15 cellular contexts compared by ENCODE assay signal in genomic region chr6:146990821-146991798, GRCh38.
DNase-seq lines count a peak whose midpoint lies in the region; ATAC-seq and TF ChIP-seq lines count a peak whose summit lies in the region.
"Had no signal": no experiment of that assay in that cellular context is flagged by ENCODE, and none has a peak within 500 bp of the region (broad histone marks: within the 10 kb centered on the region; RNA-seq: fewer than 3 reads in every experiment).

No MANE protein-coding gene starts in this region.

- no peaks in the 10 kb centered on the region for H3K27me3 Mint-ChIP-seq in MCF 10A (ENCODE audit: insufficient read depth, unreplicated experiment)
- no peaks in the 10 kb centered on the region for H3K27me3 Mint-ChIP-seq in T-helper 17 cell
- H3K27me3 Mint-ChIP-seq in CD4-positive, alpha-beta T cell: no peaks in the 10 kb centered on the region
- H3K27me3 Mint-ChIP-seq: dendritic cell treated with granulocyte-macrophage colony-stimulating factor and Interleukin-4, amounts not matched to agents 40 ng/mL and 50 ng/mL, for 4 days had no signal

- H3K4me1 ChIP-seq in breast epithelium: no peaks in the 10 kb centered on the region
- H3K4me1 ChIP-seq: neural progenitor cell had no signal

- intact Hi-C loops in MCF 10A (cut with micrococcal nuclease) (loop anchor here (10.0 kb wide), 1 partner anchor 214 kb away; the partner anchor contains the start of gene STXBP5), breast epithelium (cut with DNase I; ENCODE audit: low total_unique reads) (no loop called here)
- intact Hi-C loops in CD4-positive, alpha-beta T cell (cut with DNase I, micrococcal nuclease): no loop called here

- H3K36me3 Mint-ChIP-seq in MCF 10A (ENCODE audit: insufficient read depth, unreplicated experiment) (no peaks in the 10 kb centered on the region), T-helper 17 cell (ENCODE audit: low read depth) (no peaks in the 10 kb centered on the region)
- H3K36me3 Mint-ChIP-seq in CD4-positive, alpha-beta T cell (ENCODE audit: low read depth): no peaks in the 10 kb centered on the region
- H3K36me3 Mint-ChIP-seq: neural progenitor cell had no signal

- H3K9me3 ChIP-seq in breast epithelium: peaks cover 0 to 10% of the 10 kb centered on the region in 2 donors
- no peaks in the 10 kb centered on the region for H3K9me3 ChIP-seq in T-helper 17 cell (ENCODE audit: control insufficient read depth, low read length, poor library complexity, severe bottlenecking)
- no peaks in the 10 kb centered on the region for H3K9me3 ChIP-seq in CD4-positive, alpha-beta T cell (ENCODE audit: control insufficient read depth, low read length)

- ATAC-seq in T-helper 17 cell: no peak
- no peak for ATAC-seq in CD4-positive, alpha-beta T cell (ENCODE audit: poor library complexity)
- ATAC-seq: left lobe of liver had no signal

- DNase-seq in MCF 10A (ENCODE audit: unreplicated experiment) (peak; percentile 88), breast epithelium (ENCODE audit: low spot score in 2 of 2) (no peak), amniotic epithelial cell (ENCODE audit: low read depth) (peak; percentile 84), glomerular endothelial cell (ENCODE audit: extremely low read depth, low read depth, low spot score) (peak; percentile 29), NCI-H128 (lab: John Stamatoyannopoulos, UW; ENCODE audit: unreplicated experiment) (no peak), T-helper 17 cell (no peak), NCI-H748 (lab: John Stamatoyannopoulos, UW; ENCODE audit: unreplicated experiment) (no peak)
- DNase-seq in CD4-positive, alpha-beta T cell: no peak
- DNase-seq: activated CD8-positive, alpha-beta memory T cell treated with anti-CD3 and anti-CD28 coated beads, Interleukin-2, amount 50 U/mL, for 4 hours; glutamatergic neuron; trophoblast cell had no signal

- BruUV-seq in MCF 10A (replicated peaks; lab: Mats Ljungman, UMichigan): no TSS peak

- CTCF ChIA-PET in MCF 10A (lab: Yijun Ruan, JAX): interaction anchor here (0.6 to 2.0 kb wide), 5 partner anchors 11 to 173 kb away, joined by 3 to 6 read pairs (median 3); no protein-coding TSS in a partner anchor
- CTCF ChIA-PET in CD4-positive, alpha-beta T cell (lab: Charles Lee): no interaction called here

- peak overlapping the region; percentile 23 for H3K4me3 Mint-ChIP-seq in MCF 10A (ENCODE audit: unreplicated experiment)
- no peak overlapping the region for H3K4me3 Mint-ChIP-seq in T-helper 17 cell
- no peak overlapping the region for H3K4me3 Mint-ChIP-seq in CD4-positive, alpha-beta T cell
- H3K4me3 Mint-ChIP-seq: dendritic cell treated with granulocyte-macrophage colony-stimulating factor and Interleukin-4, amounts not matched to agents 40 ng/mL and 50 ng/mL, for 4 days; neural progenitor cell had no signal

- POLR2A ChIA-PET in MCF 10A (lab: Yijun Ruan, JAX): interaction anchor here (0.6 to 1.8 kb wide), 5 partner anchors 21 to 215 kb away, joined by 3 to 8 read pairs (median 5); no protein-coding TSS in a partner anchor
- POLR2A ChIA-PET in CD4-positive, alpha-beta T cell (lab: Charles Lee): no interaction called here

- no peak overlapping the region for H3K4me3 ChIP-seq in breast epithelium
- H3K4me3 ChIP-seq: neural progenitor cell, PC-9 had no signal

- H3K27ac Mint-ChIP-seq in MCF 10A (ENCODE audit: low read depth, unreplicated experiment) (peak overlapping the region; percentile 85), T-helper 17 cell (no peak overlapping the region)
- H3K27ac Mint-ChIP-seq in CD4-positive, alpha-beta T cell: no peak overlapping the region
- H3K27ac Mint-ChIP-seq: dendritic cell treated with granulocyte-macrophage colony-stimulating factor and Interleukin-4, amounts not matched to agents 40 ng/mL and 50 ng/mL, for 4 days; neural progenitor cell had no signal

- TF ChIP-seq POLR2A in breast epithelium (IDR thresholded peaks at IDR 0.05): no peak

- no peak for TF ChIP-seq CTCF in MCF 10A (IDR thresholded peaks at IDR 0.05; ENCODE audit: unreplicated experiment)
- TF ChIP-seq CTCF in breast epithelium (IDR thresholded peaks at IDR 0.05): no peak
- no peak for TF ChIP-seq CTCF in CD4-positive, alpha-beta T cell (IDR thresholded peaks at IDR 0.05)

- peaks cover 23% of the 10 kb centered on the region for H3K4me1 Mint-ChIP-seq in MCF 10A (ENCODE audit: insufficient read depth, unreplicated experiment)
- no peaks in the 10 kb centered on the region for H3K4me1 Mint-ChIP-seq in T-helper 17 cell
- H3K4me1 Mint-ChIP-seq in CD4-positive, alpha-beta T cell (ENCODE audit: low read depth): no peaks in the 10 kb centered on the region
- H3K4me1 Mint-ChIP-seq: neural progenitor cell had no signal

- no peaks in the 10 kb centered on the region for H3K9me3 Mint-ChIP-seq in MCF 10A (ENCODE audit: unreplicated experiment)
- H3K9me3 Mint-ChIP-seq in CD4-positive, alpha-beta T cell: no peaks in the 10 kb centered on the region
- H3K9me3 Mint-ChIP-seq: dendritic cell treated with granulocyte-macrophage colony-stimulating factor and Interleukin-4, amounts not matched to agents 40 ng/mL and 50 ng/mL, for 4 days; neural progenitor cell had no signal

- no peaks in the 10 kb centered on the region for H3K36me3 ChIP-seq in breast epithelium
- H3K36me3 ChIP-seq: neural progenitor cell had no signal

- no peaks in the 10 kb centered on the region for H3K27me3 ChIP-seq in breast epithelium
- H3K27me3 ChIP-seq in CD4-positive, alpha-beta T cell (ENCODE audit: control insufficient read depth, insufficient read depth, low read length): no peaks in the 10 kb centered on the region
- H3K27me3 ChIP-seq: neural progenitor cell had no signal

- no peak overlapping the region for H3K27ac ChIP-seq in breast epithelium
- H3K27ac ChIP-seq in CD4-positive, alpha-beta T cell (ENCODE audit: low read depth, low read length): no peak overlapping the region
- H3K27ac ChIP-seq: neural progenitor cell, PC-9 had no signal

Comparison
In these comparisons a context has a peak if more than half of its experiments do, and no peak if none do; other contexts are left out.
1. DNase-seq: peak in MCF 10A (single experiment), amniotic epithelial cell (single experiment) and glomerular endothelial cell (single experiment); none in breast epithelium (0 of 2), NCI-H128 (single experiment), T-helper 17 cell (0 of 3), NCI-H748 (single experiment) and CD4-positive, alpha-beta T cell (0 of 10).